33 cellular contexts compared by ENCODE assay signal in the genomic region with DNA sequence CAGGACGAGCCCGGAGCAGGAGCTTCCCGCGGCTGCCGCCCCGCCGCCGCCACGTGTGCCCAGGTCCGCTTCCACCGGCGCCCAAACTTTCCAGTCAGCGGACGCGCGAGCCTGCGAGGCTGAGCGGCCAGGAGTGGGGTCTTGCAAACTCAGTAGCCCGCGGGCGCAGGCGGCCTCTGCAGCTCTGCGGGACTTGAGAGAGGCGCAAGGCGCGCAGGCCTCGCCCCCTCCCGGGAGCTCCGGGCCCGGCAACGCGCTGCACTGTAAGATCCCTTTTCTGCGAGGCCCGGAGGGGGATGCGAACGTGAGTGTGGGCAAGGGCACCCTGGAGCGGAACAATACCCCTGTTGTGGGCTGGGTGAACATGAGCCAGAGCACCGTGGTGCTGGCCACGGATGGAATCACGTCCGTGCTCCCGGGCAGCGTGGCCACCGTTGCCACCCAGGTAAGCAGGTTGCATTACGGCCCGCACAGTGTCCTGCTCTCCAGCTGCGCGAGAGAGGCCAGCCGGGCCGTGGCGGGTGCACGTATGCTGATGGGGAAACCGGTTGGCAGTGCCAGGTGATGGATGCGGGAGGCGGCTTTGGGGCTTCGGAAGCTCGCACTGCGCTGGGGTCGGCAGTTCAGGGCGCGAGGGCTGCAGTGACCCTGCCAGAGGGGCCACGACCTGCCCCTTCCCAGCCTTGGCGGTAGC. TPM values are rescaled to one million over a fixed set of nuclear protein-coding genes. Genes with fewer than 3 reads are reported as not detected.
DNase-seq lines count a peak whose midpoint lies in the region; ATAC-seq and TF ChIP-seq lines count a peak whose summit lies in the region.
"Had no signal": no experiment of that assay in that cellular context is flagged by ENCODE, and none has a peak within 500 bp of the region (broad histone marks: within the 10 kb centered on the region; RNA-seq: fewer than 3 reads in every experiment).

No MANE protein-coding gene starts in this region.

- POLR2A ChIA-PET in activated CD4-positive, alpha-beta T cell treated with anti-CD3 and anti-CD28 coated beads, Interleukin-2, amount 10 ng/mL, durations not matched to agents 7 days and 5 days (lab: Charles Lee): no interaction called here

- no peaks in the 10 kb centered on the region for H3K36me3 Mint-ChIP-seq in nephron progenitor cell (ENCODE audit: low read depth)
- no peaks in the 10 kb centered on the region for H3K36me3 Mint-ChIP-seq in activated CD4-positive, alpha-beta T cell treated with anti-CD3 and anti-CD28 coated beads, Interleukin-2, amount 10 ng/mL, durations not matched to agents 7 days and 5 days (ENCODE audit: low read depth)
- H3K36me3 Mint-ChIP-seq: activated naive CD8-positive, alpha-beta T cell treated with anti-CD3 and anti-CD28 coated beads, Interleukin-2, amount 10 ng/mL, durations not matched to agents 7 days and 5 days had no signal

- TF ChIP-seq CTCF in foreskin keratinocyte (conservative IDR thresholded peaks at IDR 0.05) (peak; percentile 4), nephron progenitor cell (IDR thresholded peaks at IDR 0.05) (no peak)

- no peak overlapping the region for H3K27ac Mint-ChIP-seq in nephron progenitor cell
- no peak overlapping the region for H3K27ac Mint-ChIP-seq in activated CD4-positive, alpha-beta T cell treated with anti-CD3 and anti-CD28 coated beads, Interleukin-2, amount 10 ng/mL, durations not matched to agents 7 days and 5 days
- H3K27ac Mint-ChIP-seq: activated naive CD8-positive, alpha-beta T cell treated with anti-CD3 and anti-CD28 coated beads, Interleukin-2, amount 10 ng/mL, durations not matched to agents 7 days and 5 days; natural killer cell treated with Interleukin-12 subunit alpha and Interleukin-12 subunit beta and Interleukin-15 and Interleukin-18, amount 100 ng/mL, for 72 hours; stimulated activated effector memory CD8-positive, alpha-beta T cell treated with anti-CD3 and anti-CD28 coated beads, Interleukin-12 subunit alpha, Interleukin-12 subunit beta, amount 100 ng/mL, for 72 hours had no signal

- ATAC-seq in foreskin keratinocyte: no peak
- ATAC-seq in GM21619 (IDR thresholded peaks at IDR 0.05; ENCODE audit: unreplicated experiment): no peak
- ATAC-seq: HCT116; left cardiac atrium; mucosa of descending colon; natural killer cell treated with Interleukin-12 subunit alpha and Interleukin-12 subunit beta and Interleukin-15 and Interleukin-18, amount 100 ng/mL, for 72 hours; stimulated activated effector memory CD8-positive, alpha-beta T cell treated with anti-CD3 and anti-CD28 coated beads, Interleukin-12 subunit alpha, Interleukin-12 subunit beta, amount 100 ng/mL, for 72 hours had no signal

- CTCF ChIA-PET in activated CD4-positive, alpha-beta T cell treated with anti-CD3 and anti-CD28 coated beads, Interleukin-2, amount 10 ng/mL, durations not matched to agents 7 days and 5 days (lab: Charles Lee): interaction anchor here (1.7 kb wide), 1 partner anchor 9 kb away, joined by 3 read pairs; no protein-coding TSS in a partner anchor

- peaks cover 12% of the 10 kb centered on the region for H3K4me1 ChIP-seq in HUES6 (ENCODE audit: control insufficient read depth, insufficient read depth, low read length)
- no peaks in the 10 kb centered on the region for H3K4me1 ChIP-seq in foreskin keratinocyte
- H3K4me1 ChIP-seq: BLaER1 treated with 17β-estradiol and CSF1 and Interleukin-3, amounts not matched to agents 10 nM and 100 nM; colonic mucosa; SJCRH30 had no signal

- H3K4me3 Mint-ChIP-seq in nephron progenitor cell: no peak overlapping the region
- H3K4me3 Mint-ChIP-seq in activated CD4-positive, alpha-beta T cell treated with anti-CD3 and anti-CD28 coated beads, Interleukin-2, amount 10 ng/mL, durations not matched to agents 7 days and 5 days: no peak overlapping the region
- H3K4me3 Mint-ChIP-seq: activated naive CD8-positive, alpha-beta T cell treated with anti-CD3 and anti-CD28 coated beads, Interleukin-2, amount 10 ng/mL, durations not matched to agents 7 days and 5 days; natural killer cell treated with Interleukin-12 subunit alpha and Interleukin-12 subunit beta and Interleukin-15 and Interleukin-18, amount 100 ng/mL, for 72 hours; stimulated activated effector memory CD8-positive, alpha-beta T cell treated with anti-CD3 and anti-CD28 coated beads, Interleukin-12 subunit alpha, Interleukin-12 subunit beta, amount 100 ng/mL, for 72 hours had no signal

- H3K27me3 Mint-ChIP-seq in nephron progenitor cell (ENCODE audit: low read depth, poor library complexity): peaks cover 100% of the 10 kb centered on the region
- H3K27me3 Mint-ChIP-seq in activated CD4-positive, alpha-beta T cell treated with anti-CD3 and anti-CD28 coated beads, Interleukin-2, amount 10 ng/mL, durations not matched to agents 7 days and 5 days: peaks cover 92% of the 10 kb centered on the region

- H3K27ac ChIP-seq in HUES6 (ENCODE audit: low read depth, low read length): no peak overlapping the region
- no peak overlapping the region for H3K27ac ChIP-seq in foreskin keratinocyte
- H3K27ac ChIP-seq: BLaER1 treated with 17β-estradiol and CSF1 and Interleukin-3, amounts not matched to agents 10 nM and 100 nM; cardiac muscle cell; colonic mucosa; ovary; SJCRH30; tibial nerve; WERI-Rb-1 had no signal

- H3K9ac ChIP-seq in HUES6 (ENCODE audit: low read length): no peak overlapping the region
- H3K9ac ChIP-seq: BLaER1 treated with 17β-estradiol and CSF1 and Interleukin-3, amounts not matched to agents 10 nM and 100 nM had no signal

- H3K36me3 ChIP-seq in HUES6 (ENCODE audit: control insufficient read depth, insufficient read depth, low read length): no peaks in the 10 kb centered on the region
- H3K36me3 ChIP-seq: BLaER1 treated with 17β-estradiol and CSF1 and Interleukin-3, amounts not matched to agents 10 nM and 100 nM; cardiac muscle cell; colonic mucosa; ovary; SJCRH30; tibial nerve; WERI-Rb-1 had no signal

- H3K27me3 ChIP-seq in HUES6 (ENCODE audit: control insufficient read depth, insufficient read depth, low read length): peaks cover 100% of the 10 kb centered on the region
- H3K27me3 ChIP-seq in foreskin keratinocyte: peaks cover 100% of the 10 kb centered on the region
- H3K27me3 ChIP-seq: ovary had no signal

- H3K9me3 Mint-ChIP-seq in nephron progenitor cell: peaks cover 4% of the 10 kb centered on the region
- peaks cover 2% of the 10 kb centered on the region for H3K9me3 Mint-ChIP-seq in activated CD4-positive, alpha-beta T cell treated with anti-CD3 and anti-CD28 coated beads, Interleukin-2, amount 10 ng/mL, durations not matched to agents 7 days and 5 days
- H3K9me3 Mint-ChIP-seq: natural killer cell treated with Interleukin-12 subunit alpha and Interleukin-12 subunit beta and Interleukin-15 and Interleukin-18, amount 100 ng/mL, for 72 hours had no signal

- DNase-seq in ELF-1 (ENCODE audit: low read depth, low spot score) (peak; percentile 62), foreskin keratinocyte (no peak), nephron progenitor cell (peak; percentile 39), ACHN (no peak)
- DNase-seq in activated CD4-positive, alpha-beta T cell treated with anti-CD3 and anti-CD28 coated beads, Interleukin-2, amount 10 ng/mL, durations not matched to agents 7 days and 5 days: no peak
- DNase-seq: activated CD4-positive, alpha-beta T cell treated with anti-CD3 and anti-CD28 coated beads for 48 hours; activated CD8-positive, alpha-beta memory T cell treated with anti-CD3 and anti-CD28 coated beads for 24 hours; activated effector memory CD4-positive, alpha-beta T cell treated with anti-CD3 and anti-CD28 coated beads, Interleukin-2, amount 50 U/mL, for 16 hours; activated naive CD8-positive, alpha-beta T cell treated with anti-CD3 and anti-CD28 coated beads, Interleukin-2, amount 10 ng/mL, durations not matched to agents 7 days and 5 days; aorta; colonic mucosa; COR-L47; effector CD8-positive, alpha-beta T cell; head of caudate nucleus; Karpas-422; left cardiac atrium; mucosa of descending colon; NCI-H146; NCI-H446 treated with DMSO at 0.1 percent for 48 hours; ovary; SJCRH30; WERI-Rb-1 had no signal

- in situ Hi-C loops in ACHN (cut with HindIII; ENCODE audit: low pct_ligation_motif_present, low pct_unique_long_range_greater_than_20kb, low sequenced_read_pairs): no loop called here

- H3K9me3 ChIP-seq in HUES6 (ENCODE audit: control insufficient read depth, insufficient read depth, low read depth, low read length): no peaks in the 10 kb centered on the region
- H3K9me3 ChIP-seq: colonic mucosa, mucosa of descending colon, ovary, SJCRH30, tibial nerve had no signal

- H3K4me1 Mint-ChIP-seq in nephron progenitor cell: peaks cover 6% of the 10 kb centered on the region
- peaks cover 3% of the 10 kb centered on the region for H3K4me1 Mint-ChIP-seq in activated CD4-positive, alpha-beta T cell treated with anti-CD3 and anti-CD28 coated beads, Interleukin-2, amount 10 ng/mL, durations not matched to agents 7 days and 5 days

- H3K4me3 ChIP-seq in HUES6 (ENCODE audit: low read depth, low read length): peak overlapping the region; percentile 39
- H3K4me3 ChIP-seq: BLaER1 treated with 17β-estradiol and CSF1 and Interleukin-3, amounts not matched to agents 10 nM and 100 nM; cardiac muscle cell; colonic mucosa; lung; mucosa of descending colon; ovary; SJCRH30; tibial nerve had no signal

RNA-seq across cellular contexts. Expression of a gene that starts 2.0 kb away (rescaled TPM):
- total RNA-seq in foreskin keratinocyte: not detected in 2 replicates
- polyA plus RNA-seq in foreskin keratinocyte: not detected in 2 replicates
- total RNA-seq in activated CD4-positive, alpha-beta T cell treated with anti-CD3 and anti-CD28 coated beads, Interleukin-2, amount 10 ng/mL, durations not matched to agents 7 days and 5 days: not detected
- total RNA-seq: activated naive CD8-positive, alpha-beta T cell treated with anti-CD3 and anti-CD28 coated beads, Interleukin-2, amount 10 ng/mL, durations not matched to agents 7 days and 5 days; aorta; cardiac muscle cell; colonic mucosa; lung; mucosa of descending colon; natural killer cell treated with Interleukin-12 subunit alpha and Interleukin-12 subunit beta and Interleukin-15 and Interleukin-18, amount 100 ng/mL, for 72 hours; ovary; RPMI7951; SJCRH30; tibial nerve had no signal
- polyA plus RNA-seq: aorta, cardiac muscle cell, esophagus, lung had no signal

Comparison
In these comparisons a context has a peak if more than half of its experiments do, and no peak if none do; other contexts are left out.
1. DNase-seq: peak in ELF-1 (single experiment) and nephron progenitor cell (single experiment); none in foreskin keratinocyte (0 of 2), activated CD4-positive, alpha-beta T cell treated with anti-CD3 and anti-CD28 coated beads, Interleukin-2, amount 10 ng/mL, durations not matched to agents 7 days and 5 days (single experiment) and ACHN (single experiment).